ENCODE assay signal across 9 cellular contexts in the genomic region with DNA sequence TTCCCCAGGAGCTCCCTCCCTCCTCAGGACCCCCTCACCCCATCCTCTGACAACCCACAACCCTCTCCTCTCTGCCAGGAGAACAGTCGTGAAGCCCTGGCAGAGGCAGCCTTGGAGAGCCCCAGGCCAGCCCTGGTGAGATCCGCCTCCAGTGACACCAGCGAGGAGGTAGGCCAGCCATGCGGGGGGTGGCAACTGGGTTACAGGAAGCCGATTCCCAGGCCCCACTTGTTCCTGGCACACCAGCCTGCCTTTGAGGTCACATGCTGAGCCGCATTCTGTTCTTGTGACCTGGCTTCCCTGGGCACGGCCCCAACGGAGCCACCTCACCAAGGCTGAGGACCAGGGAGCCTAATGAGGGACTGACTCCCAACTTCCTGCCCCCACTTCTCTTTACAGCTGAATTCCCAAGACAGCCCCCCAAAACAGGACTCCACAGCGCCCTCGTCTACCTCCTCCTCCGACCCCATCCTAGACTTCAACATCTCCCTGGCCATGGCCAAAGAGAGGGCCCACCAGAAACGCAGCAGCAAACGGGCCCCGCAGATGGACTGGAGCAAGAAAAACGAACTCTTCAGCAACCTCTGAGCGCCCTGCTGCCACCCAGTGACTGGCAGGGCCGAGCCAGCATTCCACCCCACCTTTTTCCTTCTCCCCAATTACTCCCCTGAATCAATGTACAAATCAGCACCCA. TPM values are rescaled to one million over a fixed set of nuclear protein-coding genes. Genes with fewer than 3 reads are reported as not detected.
DNase-seq lines count a peak whose midpoint lies in the region; ATAC-seq and TF ChIP-seq lines count a peak whose summit lies in the region.
"Had no signal": no experiment of that assay in that cellular context is flagged by ENCODE, and none has a peak within 500 bp of the region (broad histone marks: within the 10 kb centered on the region; RNA-seq: fewer than 3 reads in every experiment).

No MANE protein-coding gene starts in this region.

- intact Hi-C loops in left ventricle myocardium superior (cut with micrococcal nuclease) = no loop called here

- peaks cover 23% of the 10 kb centered on the region for H3K4me1 Mint-ChIP-seq in HFFc6 (ENCODE audit: low read depth)
- peaks cover 15% of the 10 kb centered on the region for H3K4me1 Mint-ChIP-seq in activated naive CD8-positive, alpha-beta T cell treated with anti-CD3 and anti-CD28 coated beads, Interleukin-2, amount 10 ng/mL, durations not matched to agents 7 days and 5 days
- H3K4me1 Mint-ChIP-seq in stimulated activated naive CD8-positive, alpha-beta T cell treated with anti-CD3 and anti-CD28 coated beads, Interleukin-15, amount 100 ng/mL, for 72 hours = peaks cover 46% of the 10 kb centered on the region

- peak overlapping the region; percentile 93 for H3K27ac Mint-ChIP-seq in HFFc6
- peak overlapping the region; percentile 11 for H3K27ac Mint-ChIP-seq in activated naive CD8-positive, alpha-beta T cell treated with anti-CD3 and anti-CD28 coated beads, Interleukin-2, amount 10 ng/mL, durations not matched to agents 7 days and 5 days
- peak overlapping the region; percentile 16 to 75 for H3K27ac Mint-ChIP-seq in stimulated activated naive CD8-positive, alpha-beta T cell treated with anti-CD3 and anti-CD28 coated beads, Interleukin-15, amount 100 ng/mL, for 72 hours

- H3K27me3 Mint-ChIP-seq in HFFc6 (ENCODE audit: insufficient read depth) = no peaks in the 10 kb centered on the region
- H3K27me3 Mint-ChIP-seq in activated naive CD8-positive, alpha-beta T cell treated with anti-CD3 and anti-CD28 coated beads, Interleukin-2, amount 10 ng/mL, durations not matched to agents 7 days and 5 days = no peaks in the 10 kb centered on the region
- H3K27me3 Mint-ChIP-seq in stimulated activated naive CD8-positive, alpha-beta T cell treated with anti-CD3 and anti-CD28 coated beads, Interleukin-15, amount 100 ng/mL, for 72 hours = no peaks in the 10 kb centered on the region

- no peak for TF ChIP-seq CTCF in HFFc6 (IDR thresholded peaks at IDR 0.05)

- H3K27me3 ChIP-seq in H7 (ENCODE audit: control insufficient read depth, insufficient read depth, low read length) = no peaks in the 10 kb centered on the region

- peaks cover 22% of the 10 kb centered on the region for H3K36me3 ChIP-seq in H7 (replicated peaks; ENCODE audit: control insufficient read depth, insufficient read depth, low read length)

- H3K4me3 ChIP-seq in H7 (ENCODE audit: insufficient read depth, low read depth, low read length) = no peak overlapping the region
- H3K4me3 ChIP-seq: PC-9 had no signal

- peak overlapping the region; percentile 11 for H3K4me3 Mint-ChIP-seq in HFFc6
- H3K4me3 Mint-ChIP-seq in activated naive CD8-positive, alpha-beta T cell treated with anti-CD3 and anti-CD28 coated beads, Interleukin-2, amount 10 ng/mL, durations not matched to agents 7 days and 5 days = no peak overlapping the region
- no peak overlapping the region for H3K4me3 Mint-ChIP-seq in stimulated activated naive CD8-positive, alpha-beta T cell treated with anti-CD3 and anti-CD28 coated beads, Interleukin-15, amount 100 ng/mL, for 72 hours

- H3K36me3 Mint-ChIP-seq in HFFc6 (ENCODE audit: low read depth) = peaks cover 7% of the 10 kb centered on the region
- peaks cover 24% of the 10 kb centered on the region for H3K36me3 Mint-ChIP-seq in activated naive CD8-positive, alpha-beta T cell treated with anti-CD3 and anti-CD28 coated beads, Interleukin-2, amount 10 ng/mL, durations not matched to agents 7 days and 5 days

- H3K9me3 Mint-ChIP-seq in HFFc6 = no peaks in the 10 kb centered on the region
- no peaks in the 10 kb centered on the region for H3K9me3 Mint-ChIP-seq in activated naive CD8-positive, alpha-beta T cell treated with anti-CD3 and anti-CD28 coated beads, Interleukin-2, amount 10 ng/mL, durations not matched to agents 7 days and 5 days
- no peaks in the 10 kb centered on the region for H3K9me3 Mint-ChIP-seq in stimulated activated naive CD8-positive, alpha-beta T cell treated with anti-CD3 and anti-CD28 coated beads, Interleukin-15, amount 100 ng/mL, for 72 hours

- POLR2A ChIA-PET in activated naive CD8-positive, alpha-beta T cell treated with anti-CD3 and anti-CD28 coated beads, Interleukin-2, amount 10 ng/mL, durations not matched to agents 7 days and 5 days (lab: Charles Lee) = interaction anchor here (1.0 to 1.1 kb wide), 2 partner anchors 16 to 27 kb away, joined by 3 to 4 read pairs; no protein-coding TSS in a partner anchor

- DNase-seq in HFFc6 = peak; percentile 62
- no peak for DNase-seq in activated naive CD8-positive, alpha-beta T cell treated with anti-CD3 and anti-CD28 coated beads, Interleukin-2, amount 10 ng/mL, durations not matched to agents 7 days and 5 days
- peak; percentile 87 for DNase-seq in left ventricle myocardium superior
- DNase-seq in stimulated activated naive CD8-positive, alpha-beta T cell treated with anti-CD3 and anti-CD28 coated beads, Interleukin-15, amount 100 ng/mL, for 72 hours = no peak
- no peak for DNase-seq in H7
- DNase-seq: stimulated activated CD4-positive, alpha-beta T cell treated with anti-CD3 and anti-CD28 coated beads, Interleukin-2, amount 100 ng/mL, for 48 hours had no signal

- no peak for ATAC-seq in activated naive CD8-positive, alpha-beta T cell treated with anti-CD3 and anti-CD28 coated beads, Interleukin-2, amount 10 ng/mL, durations not matched to agents 7 days and 5 days (ENCODE audit: low read depth)
- ATAC-seq in left ventricle myocardium superior = peak; percentile 83
- ATAC-seq in stimulated activated naive CD8-positive, alpha-beta T cell treated with anti-CD3 and anti-CD28 coated beads, Interleukin-15, amount 100 ng/mL, for 72 hours = no peak
- ATAC-seq in GM18867 (IDR thresholded peaks at IDR 0.05; ENCODE audit: unreplicated experiment) = no peak
- ATAC-seq in GM19351 (IDR thresholded peaks at IDR 0.05; ENCODE audit: unreplicated experiment) = no peak

RNA-seq across cellular contexts. Expression of gene NAT9, which starts 7.9 kb away (rescaled TPM):
- total RNA-seq in HFFc6 (2021; fragmentation: NEBNext Ultra II Directional; extraction: Animal tissue kit (Norgen Biotek cat#: 25700)) = 10 to 100 TPM; 40.9 to 50.7 (median 46.6) TPM
- total RNA-seq in activated naive CD8-positive, alpha-beta T cell treated with anti-CD3 and anti-CD28 coated beads, Interleukin-2, amount 10 ng/mL, durations not matched to agents 7 days and 5 days = 10 to 100 TPM; 37.6 to 42.1 TPM
- total RNA-seq in left ventricle myocardium superior = 21.1 TPM
- 47.9 and 73.3 TPM in 2 replicates for total RNA-seq in H7 (2014; rRNA removed; shearing (Covaris generic))

RNA-seq across cellular contexts. Expression of gene NHERF1, which starts 19.8 kb away (rescaled TPM):
- 10 to 100 TPM; 15.7 to 18.9 (median 17.5) TPM for total RNA-seq in HFFc6 (2021; fragmentation: NEBNext Ultra II Directional; extraction: Animal tissue kit (Norgen Biotek cat#: 25700))
- total RNA-seq in activated naive CD8-positive, alpha-beta T cell treated with anti-CD3 and anti-CD28 coated beads, Interleukin-2, amount 10 ng/mL, durations not matched to agents 7 days and 5 days = 100 to 1,000 TPM; 241 to 244 TPM
- 16.0 TPM for total RNA-seq in left ventricle myocardium superior
- total RNA-seq in H7 (2014; rRNA removed; shearing (Covaris generic)) = 63.1 and 79.1 TPM in 2 replicates

RNA-seq across cellular contexts. Expression of gene RAB37, which starts 31.2 kb away (rescaled TPM):
- under 1 TPM in 3 of 6 experiments, not detected in 3; 0.11 to 0.28 (median 0.12) TPM for total RNA-seq in HFFc6 (2021; fragmentation: NEBNext Ultra II Directional; extraction: Animal tissue kit (Norgen Biotek cat#: 25700))
- total RNA-seq in activated naive CD8-positive, alpha-beta T cell treated with anti-CD3 and anti-CD28 coated beads, Interleukin-2, amount 10 ng/mL, durations not matched to agents 7 days and 5 days = 10 to 100 TPM; 24.7 to 27.5 TPM
- total RNA-seq in left ventricle myocardium superior = 2.8 TPM
- 2.5 and 3.5 TPM in 2 replicates for total RNA-seq in H7 (2014; rRNA removed; shearing (Covaris generic))
- total RNA-seq: PC-9 had no signal

RNA-seq across cellular contexts. Expression of gene CD300LF, which starts 55.5 kb away (rescaled TPM):
- total RNA-seq in HFFc6 (2021; fragmentation: NEBNext Ultra II Directional; extraction: Animal tissue kit (Norgen Biotek cat#: 25700)) = not detected
- under 1 TPM in 1 of 2 experiments, not detected in 1; 0.25 TPM for total RNA-seq in activated naive CD8-positive, alpha-beta T cell treated with anti-CD3 and anti-CD28 coated beads, Interleukin-2, amount 10 ng/mL, durations not matched to agents 7 days and 5 days
- not detected for total RNA-seq in left ventricle myocardium superior
- total RNA-seq in H7 (2014; rRNA removed; shearing (Covaris generic)) = not detected in 2 replicates
- total RNA-seq: PC-9 had no signal

Comparison
In these comparisons a context has a peak if more than half of its experiments do, and no peak if none do; other contexts are left out.
1. DNase-seq: peak in HFFc6 (single experiment) and left ventricle myocardium superior (single experiment); none in activated naive CD8-positive, alpha-beta T cell treated with anti-CD3 and anti-CD28 coated beads, Interleukin-2, amount 10 ng/mL, durations not matched to agents 7 days and 5 days (single experiment), stimulated activated naive CD8-positive, alpha-beta T cell treated with anti-CD3 and anti-CD28 coated beads, Interleukin-15, amount 100 ng/mL, for 72 hours (0 of 2) and H7 (single experiment).
2. H3K27ac Mint-ChIP-seq: peak in every context shown above with its lines; median percentile 93 in HFFc6; 46 in stimulated activated naive CD8-positive, alpha-beta T cell treated with anti-CD3 and anti-CD28 coated beads, Interleukin-15, amount 100 ng/mL, for 72 hours; 11 in activated naive CD8-positive, alpha-beta T cell treated with anti-CD3 and anti-CD28 coated beads, Interleukin-2, amount 10 ng/mL, durations not matched to agents 7 days and 5 days.